17 cellular contexts compared by ENCODE assay signal in genomic region chr14:81172881-81173280, GRCh38. TPM values are rescaled to one million over a fixed set of nuclear protein-coding genes. Genes with fewer than 3 reads are reported as not detected.
A peak's percentile ranks its signal among the peaks of the same experiment; 100 is the strongest.
DNase-seq lines count a peak whose midpoint lies in the region; ATAC-seq and TF ChIP-seq lines count a peak whose summit lies in the region.
"Had no signal": no experiment of that assay in that cellular context is flagged by ENCODE, and none has a peak within 500 bp of the region (broad histone marks: within the 10 kb centered on the region; RNA-seq: fewer than 3 reads in every experiment).

No MANE protein-coding gene starts in this region.

- peaks cover 2% of the 10 kb centered on the region for H3K36me3 Mint-ChIP-seq in activated CD4-positive, alpha-beta T cell treated with anti-CD3 and anti-CD28 coated beads, Interleukin-2, amount 10 ng/mL, durations not matched to agents 24 days and 14 days (ENCODE audit: low read depth)

- no peaks in the 10 kb centered on the region for H3K27me3 Mint-ChIP-seq in activated CD4-positive, alpha-beta T cell treated with anti-CD3 and anti-CD28 coated beads, Interleukin-2, amount 10 ng/mL, durations not matched to agents 24 days and 14 days
- H3K27me3 Mint-ChIP-seq: activated CD4-positive, alpha-beta memory T cell treated with anti-CD3 and anti-CD28 coated beads, Interleukin-2, amount 10 ng/mL, durations not matched to agents 7 days and 5 days had no signal

- H3K9me3 Mint-ChIP-seq in activated CD4-positive, alpha-beta T cell treated with anti-CD3 and anti-CD28 coated beads, Interleukin-2, amount 10 ng/mL, durations not matched to agents 24 days and 14 days = no peaks in the 10 kb centered on the region
- H3K9me3 Mint-ChIP-seq: activated CD4-positive, alpha-beta memory T cell treated with anti-CD3 and anti-CD28 coated beads, Interleukin-2, amount 10 ng/mL, durations not matched to agents 7 days and 5 days had no signal

- H3K4me1 ChIP-seq in OCI-LY7 (ENCODE audit: insufficient read depth, low read length, poor library complexity, severe bottlenecking) = peaks cover 66% of the 10 kb centered on the region

- no peaks in the 10 kb centered on the region for H3K9me3 ChIP-seq in OCI-LY7 (ENCODE audit: low read length)
- H3K9me3 ChIP-seq: pancreas, stomach had no signal

- POLR2A ChIA-PET in OCI-LY7 (lab: Charles Lee) = interaction anchor here (1.0 to 1.4 kb wide), 4 partner anchors 11 to 195 kb away, joined by 3 to 5 read pairs (median 4); no protein-coding TSS in a partner anchor

- ATAC-seq in GM19043 (IDR thresholded peaks at IDR 0.05; ENCODE audit: low read depth, unreplicated experiment) = peak; percentile 13
- ATAC-seq in HG02870 (IDR thresholded peaks at IDR 0.05; ENCODE audit: unreplicated experiment) = peak; percentile 23
- ATAC-seq: pancreas had no signal

- H3K27ac ChIP-seq in OCI-LY7 (ENCODE audit: low read depth, low read length, poor library complexity, severe bottlenecking) = peak overlapping the region; percentile 37
- H3K27ac ChIP-seq: hepatocyte, pancreas, PC-9, stomach had no signal

- H2AFZ ChIP-seq in OCI-LY7 (ENCODE audit: low read length) = peak overlapping the region; percentile 6; the same call in 1 of the 2 replicates
- H2AFZ ChIP-seq: hepatocyte, PC-9 had no signal

- H3K9me2 ChIP-seq in OCI-LY7 (ENCODE audit: insufficient read depth, low read length) = no peaks in the 10 kb centered on the region

- no peak overlapping the region for H3K4me3 Mint-ChIP-seq in activated CD4-positive, alpha-beta T cell treated with anti-CD3 and anti-CD28 coated beads, Interleukin-2, amount 10 ng/mL, durations not matched to agents 24 days and 14 days
- H3K4me3 Mint-ChIP-seq: activated CD4-positive, alpha-beta memory T cell treated with anti-CD3 and anti-CD28 coated beads, Interleukin-2, amount 10 ng/mL, durations not matched to agents 7 days and 5 days had no signal

- H3K4me3 ChIP-seq in OCI-LY7 (ENCODE audit: low read depth, low read length, poor library complexity, severe bottlenecking) = peak overlapping the region; percentile 38
- H3K4me3 ChIP-seq: hepatocyte, pancreas, PC-9, stomach had no signal

- no peak overlapping the region for H3K27ac Mint-ChIP-seq in activated CD4-positive, alpha-beta T cell treated with anti-CD3 and anti-CD28 coated beads, Interleukin-2, amount 10 ng/mL, durations not matched to agents 24 days and 14 days

- H3K79me2 ChIP-seq in OCI-LY7 (ENCODE audit: insufficient read depth, low read depth, low read length) = no peaks in the 10 kb centered on the region

- H3K4me2 ChIP-seq in OCI-LY7 (ENCODE audit: low read length) = peak overlapping the region; percentile 63
- H3K4me2 ChIP-seq: hepatocyte, PC-9 had no signal

- H3K36me3 ChIP-seq in OCI-LY7 (ENCODE audit: insufficient read depth, low read length) = peaks cover 32% of the 10 kb centered on the region
- H3K36me3 ChIP-seq: pancreas, stomach had no signal

- no peak for TF ChIP-seq CTCF in OCI-LY7 (conservative IDR thresholded peaks at IDR 0.05; ENCODE audit: low read length)

- no TSS peak for BruUV-seq in OCI-LY7 (replicated peaks; lab: Mats Ljungman, UMichigan)

- DNase-seq in AG08395 (ENCODE audit: low spot score) (peak; percentile 14), OCI-LY7 (ENCODE audit: low spot score) (peak; percentile 18), SKM-1 (lab: John Stamatoyannopoulos, UW; ENCODE audit: unreplicated experiment) (no peak), glomerular visceral epithelial cell (ENCODE audit: extremely low spot score) (no peak), NCI-H1436 treated with DMSO at 0.1 percent for 48 hours (lab: John Stamatoyannopoulos, UW) (no peak)
- DNase-seq in activated CD4-positive, alpha-beta T cell treated with anti-CD3 and anti-CD28 coated beads, Interleukin-2, amount 10 ng/mL, durations not matched to agents 24 days and 14 days = no peak
- DNase-seq: activated CD4-positive, alpha-beta memory T cell treated with anti-CD3 and anti-CD28 coated beads, Interleukin-2, amount 10 ng/mL, durations not matched to agents 7 days and 5 days; DND-41; effector CD8-positive, alpha-beta T cell; NCI-H2029; pancreas; PC-9; stimulated activated CD4-positive, alpha-beta T cell treated with anti-CD3 and anti-CD28 coated beads, Interleukin-2, amount 100 ng/mL, for 48 hours; stomach had no signal

- peaks cover 42% of the 10 kb centered on the region for H3K4me1 Mint-ChIP-seq in activated CD4-positive, alpha-beta T cell treated with anti-CD3 and anti-CD28 coated beads, Interleukin-2, amount 10 ng/mL, durations not matched to agents 24 days and 14 days

- no peaks in the 10 kb centered on the region for H4K20me1 ChIP-seq in OCI-LY7 (ENCODE audit: insufficient read depth, low read length)

- CTCF ChIA-PET in OCI-LY7 (lab: Charles Lee; ENCODE audit: unreplicated experiment) = no interaction called here

- intact Hi-C loops in OCI-LY7 (cut with micrococcal nuclease; ENCODE audit: unreplicated experiment) = loop anchor here (5.0 kb wide), 1 partner anchor 299 kb away; no protein-coding TSS in a partner anchor
- intact Hi-C loops in activated CD4-positive, alpha-beta T cell treated with anti-CD3 and anti-CD28 coated beads, Interleukin-2, amount 10 ng/mL, durations not matched to agents 24 days and 14 days (cut with micrococcal nuclease) = no loop called here

RNA-seq across cellular contexts. Expression of gene GTF2A1, which starts 47.9 kb away (rescaled TPM):
- 32.5 and 35.1 TPM in 2 replicates for total RNA-seq in OCI-LY7 (2014; rRNA removed; shearing (Covaris generic))
- total RNA-seq in OCI-LY7 (2022) = 69.8 and 70.6 TPM in 2 replicates
- total RNA-seq in activated CD4-positive, alpha-beta T cell treated with anti-CD3 and anti-CD28 coated beads, Interleukin-2, amount 10 ng/mL, durations not matched to agents 24 days and 14 days = 42.6 and 43.4 TPM in 2 replicates

Comparison
In these comparisons a context has a peak if more than half of its experiments do, and no peak if none do; other contexts are left out.
1. DNase-seq: peak in AG08395 (single experiment) and OCI-LY7 (single experiment); none in activated CD4-positive, alpha-beta T cell treated with anti-CD3 and anti-CD28 coated beads, Interleukin-2, amount 10 ng/mL, durations not matched to agents 24 days and 14 days (single experiment), SKM-1 (single experiment), glomerular visceral epithelial cell (single experiment) and NCI-H1436 treated with DMSO at 0.1 percent for 48 hours (single experiment).